1 cellular context compared by ENCODE assay signal in genomic region chr6:118800394-118801071, GRCh38.
A peak's percentile ranks its signal among the peaks of the same experiment; 100 is the strongest.
TF ChIP-seq lines count a peak whose summit lies in the region.

No MANE protein-coding gene starts in this region.

TF ChIP-seq in K562, 482 proteins besides CTCF, POLR2A, EP300 and RAD21 (continued from another document):
- TF ChIP-seq CHCHD3 (CRISPR knock-in tag; IDR thresholded peaks at IDR 0.05) (no peak), CTCFL (IDR thresholded peaks at IDR 0.05; ENCODE audit: borderline replicate concordance, insufficient read depth, low read depth, low read length, poor library complexity, severe bottlenecking) (peak; percentile 22)
